18 cellular contexts compared by ENCODE assay signal in the genomic region with DNA sequence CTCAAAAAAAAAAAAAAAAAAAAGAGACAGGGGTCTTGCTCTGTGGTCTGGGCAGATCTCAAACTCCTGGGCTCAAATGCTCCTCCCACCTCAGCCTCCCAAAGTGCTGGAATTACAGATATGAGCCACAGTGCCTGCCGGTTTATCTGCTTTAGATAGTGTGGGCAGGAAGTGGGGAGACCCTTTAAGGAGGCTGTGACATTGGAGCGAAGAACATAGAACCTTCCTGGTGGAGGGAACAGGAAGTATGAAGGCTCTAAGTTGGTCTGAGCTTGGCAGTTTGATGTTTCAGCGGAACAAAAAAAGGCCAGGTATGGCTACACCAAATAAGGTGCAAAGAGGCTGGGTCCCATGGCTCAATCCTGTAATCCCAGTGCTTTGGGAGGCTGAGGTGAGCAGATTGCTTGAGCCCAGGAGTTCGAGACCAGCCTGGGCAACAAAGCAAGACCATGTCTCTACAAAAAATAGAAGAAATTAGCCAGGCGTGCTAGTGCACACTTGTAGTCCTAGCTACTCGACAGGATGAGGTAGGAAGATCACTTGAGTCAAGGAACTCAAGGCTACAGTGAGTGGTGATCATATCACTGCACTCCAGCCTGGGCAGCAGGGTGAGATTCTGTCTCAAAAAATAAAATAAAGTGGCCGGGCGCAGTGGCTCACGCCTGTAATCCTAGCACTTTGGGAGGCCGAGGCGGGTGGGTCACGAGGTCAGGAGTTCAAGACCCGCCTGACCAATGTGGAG. TPM values are rescaled to one million over a fixed set of nuclear protein-coding genes. Genes with fewer than 3 reads are reported as not detected.
A peak's percentile ranks its signal among the peaks of the same experiment; 100 is the strongest.
DNase-seq lines count a peak whose midpoint lies in the region; ATAC-seq and TF ChIP-seq lines count a peak whose summit lies in the region.
"Had no signal": no experiment of that assay in that cellular context is flagged by ENCODE, and none has a peak within 500 bp of the region (broad histone marks: within the 10 kb centered on the region; RNA-seq: fewer than 3 reads in every experiment).

No MANE protein-coding gene starts in this region.

- H3K9me3 Mint-ChIP-seq in CD4-positive, alpha-beta T cell, result no peaks in the 10 kb centered on the region
- no peaks in the 10 kb centered on the region for H3K9me3 Mint-ChIP-seq in WTC11
- no peaks in the 10 kb centered on the region for H3K9me3 Mint-ChIP-seq in nephron progenitor cell
- H3K9me3 Mint-ChIP-seq in natural killer cell treated with Interleukin-12 subunit alpha and Interleukin-12 subunit beta and Interleukin-15 and Interleukin-18, amount 100 ng/mL, for 72 hours, result no peaks in the 10 kb centered on the region
- H3K9me3 Mint-ChIP-seq: activated T-helper 17 cell treated with anti-CD3 and anti-CD28 coated beads, Interleukin-2, amount 50 U/mL, for 72 hours had no signal

- no TSS peak for BruUV-seq in A673 (replicated peaks; lab: Mats Ljungman, UMichigan)

- H3K4me3 ChIP-seq in HUES6 (ENCODE audit: low read depth, low read length) (no peak overlapping the region), A673 (ENCODE audit: low read depth, low read length, poor library complexity, severe bottlenecking) (no peak overlapping the region)
- H3K4me3 ChIP-seq: ascending aorta had no signal

- no peak overlapping the region for H3K27ac ChIP-seq in CD4-positive, alpha-beta T cell (ENCODE audit: low read depth, low read length)
- H3K27ac ChIP-seq in HUES6 (ENCODE audit: low read depth, low read length) (0 out of 2 replicates have a peak overlapping the region, but pooled peaks have one; percentile 37), A673 (ENCODE audit: low read depth, low read length, poor library complexity, severe bottlenecking) (no peak overlapping the region)
- H3K27ac ChIP-seq: WERI-Rb-1 had no signal

- CTCF ChIA-PET in CD4-positive, alpha-beta T cell (lab: Charles Lee), result no interaction called here
- CTCF ChIA-PET in WTC11 (lab: Charles Lee) (interaction anchor here (3.5 kb wide), 1 partner anchor 19 kb away, joined by 18 read pairs; no protein-coding TSS in a partner anchor), A673 (lab: Charles Lee) (no interaction called here)

- H3K27me3 Mint-ChIP-seq in CD4-positive, alpha-beta T cell, result no peaks in the 10 kb centered on the region
- H3K27me3 Mint-ChIP-seq in WTC11 (ENCODE audit: low read depth) (no peaks in the 10 kb centered on the region), nephron progenitor cell (ENCODE audit: low read depth, poor library complexity) (peaks cover 3% of the 10 kb centered on the region)
- no peaks in the 10 kb centered on the region for H3K27me3 Mint-ChIP-seq in natural killer cell treated with Interleukin-12 subunit alpha and Interleukin-12 subunit beta and Interleukin-15 and Interleukin-18, amount 100 ng/mL, for 72 hours
- H3K27me3 Mint-ChIP-seq: activated T-helper 17 cell treated with anti-CD3 and anti-CD28 coated beads, Interleukin-2, amount 50 U/mL, for 72 hours had no signal

- POLR2A ChIA-PET in CD4-positive, alpha-beta T cell (lab: Charles Lee), result interaction anchor here (0.6 to 3.4 kb wide), 2 partner anchors 8 to 11 kb away, joined by 3 to 17 read pairs; a partner anchor contains a TSS
- POLR2A ChIA-PET in WTC11 (lab: Charles Lee) (interaction anchor here (0.6 kb wide), 1 partner anchor 29 kb away, joined by 3 read pairs; no protein-coding TSS in a partner anchor), A673 (lab: Charles Lee; ENCODE audit: low non-redundant PET) (interaction anchor here (0.7 kb wide), 1 partner anchor 52 kb away, joined by 3 read pairs; no protein-coding TSS in a partner anchor)

- no peaks in the 10 kb centered on the region for H3K36me3 Mint-ChIP-seq in CD4-positive, alpha-beta T cell (ENCODE audit: low read depth)
- peaks cover 21% of the 10 kb centered on the region for H3K36me3 Mint-ChIP-seq in WTC11
- H3K36me3 Mint-ChIP-seq in nephron progenitor cell (ENCODE audit: low read depth), result no peaks in the 10 kb centered on the region
- H3K36me3 Mint-ChIP-seq in natural killer cell treated with Interleukin-12 subunit alpha and Interleukin-12 subunit beta and Interleukin-15 and Interleukin-18, amount 100 ng/mL, for 72 hours, result no peaks in the 10 kb centered on the region

- no peak overlapping the region for H3K9ac ChIP-seq in HUES6 (ENCODE audit: low read length)

- peaks cover 25% of the 10 kb centered on the region for H3K4me1 Mint-ChIP-seq in CD4-positive, alpha-beta T cell (ENCODE audit: low read depth)
- H3K4me1 Mint-ChIP-seq in WTC11 (peaks cover 50% of the 10 kb centered on the region), nephron progenitor cell (peaks cover 26% of the 10 kb centered on the region)
- H3K4me1 Mint-ChIP-seq in natural killer cell treated with Interleukin-12 subunit alpha and Interleukin-12 subunit beta and Interleukin-15 and Interleukin-18, amount 100 ng/mL, for 72 hours (ENCODE audit: low read depth in 2 of 2), result peaks cover 18% of the 10 kb centered on the region in 2 donors

- no peaks in the 10 kb centered on the region for H3K27me3 ChIP-seq in CD4-positive, alpha-beta T cell (ENCODE audit: control insufficient read depth, insufficient read depth, low read length)
- H3K27me3 ChIP-seq in HUES6 (ENCODE audit: control insufficient read depth, insufficient read depth, low read length), result no peaks in the 10 kb centered on the region
- H3K27me3 ChIP-seq in A673 (replicated peaks; ENCODE audit: insufficient read depth, low read depth, low read length, poor library complexity), result no peaks in the 10 kb centered on the region
- H3K27me3 ChIP-seq: ascending aorta had no signal

- DNase-seq in CD4-positive, alpha-beta T cell, result no peak
- DNase-seq in WTC11 (ENCODE audit: low spot score), result no peak
- DNase-seq in nephron progenitor cell, result no peak
- no peak for DNase-seq in A673 (ENCODE audit: low spot score)
- no peak for DNase-seq in natural killer cell treated with Interleukin-12 subunit alpha and Interleukin-12 subunit beta and Interleukin-15 and Interleukin-18, amount 100 ng/mL, for 72 hours (ENCODE audit: low spot score)
- DNase-seq in kidney tubule cell (ENCODE audit: low spot score), result no peak
- DNase-seq: GDM1; hypothalamus; KG1; NCI-H1092; NCI-H2081; NCI-H526; stimulated activated CD4-positive, alpha-beta T cell treated with anti-CD3 and anti-CD28 coated beads, Interleukin-4, amount 100 ng/mL, for 1 hour; WERI-Rb-1 had no signal

- H3K4me3 Mint-ChIP-seq in CD4-positive, alpha-beta T cell, result no peak overlapping the region
- peak overlapping the region; percentile 2; the same call in 1 of the 2 replicates for H3K4me3 Mint-ChIP-seq in WTC11
- H3K4me3 Mint-ChIP-seq in nephron progenitor cell, result no peak overlapping the region
- H3K4me3 Mint-ChIP-seq in natural killer cell treated with Interleukin-12 subunit alpha and Interleukin-12 subunit beta and Interleukin-15 and Interleukin-18, amount 100 ng/mL, for 72 hours, result no peak overlapping the region
- H3K4me3 Mint-ChIP-seq: activated T-helper 17 cell treated with anti-CD3 and anti-CD28 coated beads, Interleukin-2, amount 50 U/mL, for 72 hours had no signal

- H3K4me1 ChIP-seq in HUES6 (ENCODE audit: control insufficient read depth, insufficient read depth, low read length) (peaks cover 41% of the 10 kb centered on the region), A673 (ENCODE audit: insufficient read depth, low read length, poor library complexity, severe bottlenecking) (peaks cover 10% of the 10 kb centered on the region)

- TF ChIP-seq CTCF in CD4-positive, alpha-beta T cell (IDR thresholded peaks at IDR 0.05), result no peak
- TF ChIP-seq CTCF in WTC11 (IDR thresholded peaks at IDR 0.05), result no peak
- TF ChIP-seq CTCF in nephron progenitor cell (IDR thresholded peaks at IDR 0.05), result no peak
- TF ChIP-seq CTCF in A673 (conservative IDR thresholded peaks at IDR 0.05; ENCODE audit: low read depth, low read length), result no peak

- peaks cover 11% of the 10 kb centered on the region; the same call in 1 of the 2 replicates for H3K36me3 ChIP-seq in HUES6 (ENCODE audit: control insufficient read depth, insufficient read depth, low read length)
- H3K36me3 ChIP-seq in A673 (ENCODE audit: insufficient read depth, low read length, poor library complexity, severe bottlenecking), result no peaks in the 10 kb centered on the region
- H3K36me3 ChIP-seq: ascending aorta, WERI-Rb-1 had no signal

- intact Hi-C loops in CD4-positive, alpha-beta T cell (cut with DNase I, micrococcal nuclease), result no loop called here
- intact Hi-C loops in A673 (cut with micrococcal nuclease; ENCODE audit: unreplicated experiment), result no loop called here

- ATAC-seq in CD4-positive, alpha-beta T cell (ENCODE audit: poor library complexity), result peak; percentile 41
- ATAC-seq in WTC11 (no peak), HG03280 (IDR thresholded peaks at IDR 0.05; ENCODE audit: unreplicated experiment) (no peak)
- ATAC-seq in natural killer cell treated with Interleukin-12 subunit alpha and Interleukin-12 subunit beta and Interleukin-15 and Interleukin-18, amount 100 ng/mL, for 72 hours, result no peak
- ATAC-seq: activated T-helper 17 cell treated with anti-CD3 and anti-CD28 coated beads, Interleukin-2, amount 50 U/mL, for 72 hours had no signal

- H3K9me3 ChIP-seq in CD4-positive, alpha-beta T cell (ENCODE audit: control insufficient read depth, low read length), result no peaks in the 10 kb centered on the region
- no peaks in the 10 kb centered on the region for H3K9me3 ChIP-seq in HUES6 (ENCODE audit: control insufficient read depth, insufficient read depth, low read depth, low read length)
- H3K9me3 ChIP-seq in A673 (ENCODE audit: low read depth, low read length, poor library complexity, severe bottlenecking), result no peaks in the 10 kb centered on the region
- H3K9me3 ChIP-seq: ascending aorta had no signal

- H3K27ac Mint-ChIP-seq in CD4-positive, alpha-beta T cell, result peak overlapping the region; percentile 55
- H3K27ac Mint-ChIP-seq in WTC11, result peak overlapping the region; percentile 93
- H3K27ac Mint-ChIP-seq in nephron progenitor cell, result peak overlapping the region; percentile 72
- peak overlapping the region in 1 of 2 donors; percentile 45 for H3K27ac Mint-ChIP-seq in natural killer cell treated with Interleukin-12 subunit alpha and Interleukin-12 subunit beta and Interleukin-15 and Interleukin-18, amount 100 ng/mL, for 72 hours
- H3K27ac Mint-ChIP-seq: activated T-helper 17 cell treated with anti-CD3 and anti-CD28 coated beads, Interleukin-2, amount 50 U/mL, for 72 hours had no signal

TF ChIP-seq in WTC11, 78 proteins besides CTCF, POLR2A, EP300 and RAD21:
- TF ChIP-seq ZNF416 (CRISPR knock-in tag; IDR thresholded peaks at IDR 0.05), result no peak
- TF ChIP-seq ZNF121 (CRISPR knock-in tag; IDR thresholded peaks at IDR 0.05), result peak; percentile 30; the same call in 1 of the 2 replicates

RNA-seq across cellular contexts. Expression of a gene that starts 8.7 kb away (rescaled TPM):
- total RNA-seq in CD4-positive, alpha-beta T cell, result 10 to 100 TPM; 33.0 to 34.3 TPM
- total RNA-seq in WTC11 (2021), result 114 to 149 TPM (median 127 TPM) in 3 replicates
- 31.3 and 35.2 TPM in 2 replicates for total RNA-seq in A673 (2021)
- total RNA-seq in natural killer cell treated with Interleukin-12 subunit alpha and Interleukin-12 subunit beta and Interleukin-15 and Interleukin-18, amount 100 ng/mL, for 72 hours, result 10 to 100 TPM; 42.1 to 65.7 TPM
